ENCODE assay signal across 8 cellular contexts in the genomic region with DNA sequence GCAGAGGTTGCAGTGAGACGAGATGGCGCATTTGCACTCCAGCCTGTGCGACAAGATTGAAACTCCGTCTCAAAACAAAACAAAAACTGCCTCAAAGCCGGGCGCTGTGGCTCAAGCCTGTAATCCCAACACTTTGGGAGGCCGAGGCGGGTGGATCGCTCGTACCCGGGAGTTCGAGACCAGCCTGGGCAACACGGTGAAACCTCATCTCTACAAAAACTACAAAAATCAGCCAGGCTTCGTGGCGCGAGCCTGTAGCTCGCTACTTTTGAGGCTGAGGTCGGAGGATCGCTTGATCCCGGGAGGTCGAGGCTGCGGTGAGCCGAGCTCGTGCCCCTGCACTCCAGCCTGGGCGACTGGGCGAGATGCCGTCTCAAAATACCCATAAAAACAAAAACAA. TPM values are rescaled to one million over a fixed set of nuclear protein-coding genes. Genes with fewer than 3 reads are reported as not detected.
DNase-seq lines count a peak whose midpoint lies in the region; ATAC-seq and TF ChIP-seq lines count a peak whose summit lies in the region.

No MANE protein-coding gene starts in this region.

- peaks cover 20 to 38% of the 10 kb centered on the region in 2 donors for H3K4me1 Mint-ChIP-seq in effector memory CD8-positive, alpha-beta T cell (ENCODE audit: low read depth in 2 of 2)
- peaks cover 29% of the 10 kb centered on the region for H3K4me1 Mint-ChIP-seq in neural crest cell

- peaks cover 60% of the 10 kb centered on the region for H3K79me2 ChIP-seq in MM.1S (ENCODE audit: low read length)

- H3K36me3 Mint-ChIP-seq in effector memory CD8-positive, alpha-beta T cell (ENCODE audit: insufficient read depth): peaks cover 34% of the 10 kb centered on the region
- H3K36me3 Mint-ChIP-seq in neural crest cell (ENCODE audit: low read depth): peaks cover 11% of the 10 kb centered on the region

- H3F3A ChIP-seq in MM.1S (ENCODE audit: insufficient read depth, low read length): peaks cover 10% of the 10 kb centered on the region; the same call in 1 of the 2 replicates

- H3K9me2 ChIP-seq in MM.1S (replicated peaks; ENCODE audit: insufficient read depth, low read length): no peaks in the 10 kb centered on the region

- H3K9ac ChIP-seq in MM.1S (ENCODE audit: low read length): peak overlapping the region; percentile 63; the same call in 1 of the 2 replicates

- H3K9me3 Mint-ChIP-seq in effector memory CD8-positive, alpha-beta T cell: no peaks in the 10 kb centered on the region
- H3K9me3 Mint-ChIP-seq in neural crest cell: no peaks in the 10 kb centered on the region

- no peak for TF ChIP-seq CTCF in C4-2B (conservative IDR thresholded peaks at IDR 0.05)
- no peak for TF ChIP-seq CTCF in MM.1S (IDR thresholded peaks at IDR 0.05; ENCODE audit: low read length)
- no peak for TF ChIP-seq CTCF in neural crest cell (conservative IDR thresholded peaks at IDR 0.05)

- peaks cover 23% of the 10 kb centered on the region for H3K4me1 ChIP-seq in MM.1S (ENCODE audit: low read length)

- H3K27me3 Mint-ChIP-seq in effector memory CD8-positive, alpha-beta T cell: no peaks in the 10 kb centered on the region
- no peaks in the 10 kb centered on the region for H3K27me3 Mint-ChIP-seq in neural crest cell (ENCODE audit: low read depth)

- no peaks in the 10 kb centered on the region; the same call in 1 of the 2 replicates for H3K36me3 ChIP-seq in MM.1S (replicated peaks; ENCODE audit: insufficient read depth, low read length)

- peak overlapping the region; percentile 97 to 98 for H3K27ac Mint-ChIP-seq in effector memory CD8-positive, alpha-beta T cell
- H3K27ac Mint-ChIP-seq in neural crest cell (ENCODE audit: unreplicated experiment): no peak overlapping the region

- no peaks in the 10 kb centered on the region for H3K9me3 ChIP-seq in MM.1S (replicated peaks; ENCODE audit: insufficient read depth, low read length)

- peak overlapping the region; percentile 81 for H3K4me3 ChIP-seq in MM.1S (ENCODE audit: low read length)

- H3K4me2 ChIP-seq in MM.1S (ENCODE audit: low read depth, low read length): peak overlapping the region; percentile 79

- no peak for ATAC-seq in effector memory CD8-positive, alpha-beta T cell (replicated peaks)

- peak overlapping the region; percentile 98 to 100 for H3K4me3 Mint-ChIP-seq in effector memory CD8-positive, alpha-beta T cell
- peak overlapping the region; percentile 100 for H3K4me3 Mint-ChIP-seq in neural crest cell

- H3K27ac ChIP-seq in C4-2B (peak overlapping the region; percentile 85), MM.1S (ENCODE audit: low read length) (no peak overlapping the region)

- no peaks in the 10 kb centered on the region for H3K27me3 ChIP-seq in MM.1S (replicated peaks; ENCODE audit: insufficient read depth, low read length)

- no peak for DNase-seq in MM.1S
- no peak for DNase-seq in effector memory CD8-positive, alpha-beta T cell
- no peak for DNase-seq in neural crest cell (ENCODE audit: low read depth, low spot score)
- DNase-seq in nucleus accumbens (lab: John Stamatoyannopoulos, UW): no peak
- no peak for DNase-seq in amniotic stem cell (lab: John Stamatoyannopoulos, UW)
- no peak for DNase-seq in mucosa of gallbladder (ENCODE audit: low spot score)
- no peak for DNase-seq in activated CD4-positive, alpha-beta T cell treated with anti-CD3 and anti-CD28 coated beads for 48 hours

- H4K20me1 ChIP-seq in MM.1S (ENCODE audit: insufficient read depth, low read length): no peaks in the 10 kb centered on the region

- peak overlapping the region; percentile 88; the same call in 1 of the 2 replicates for H2AFZ ChIP-seq in MM.1S (ENCODE audit: low read length)

RNA-seq across cellular contexts. Expression of gene GFM2, which starts 1.0 kb away (rescaled TPM):
- total RNA-seq in neural crest cell: 29.8 and 29.9 TPM in 2 replicates
- total RNA-seq in mucosa of gallbladder: 21.4 TPM

RNA-seq across cellular contexts. Expression of gene NSA2, which starts 1.1 kb away (rescaled TPM):
- total RNA-seq in neural crest cell (77.1 and 80.2 TPM in 2 replicates), mucosa of gallbladder (56.3 TPM)
